Comparison of ENCODE assay signal across 8 cellular contexts in the genomic region with DNA sequence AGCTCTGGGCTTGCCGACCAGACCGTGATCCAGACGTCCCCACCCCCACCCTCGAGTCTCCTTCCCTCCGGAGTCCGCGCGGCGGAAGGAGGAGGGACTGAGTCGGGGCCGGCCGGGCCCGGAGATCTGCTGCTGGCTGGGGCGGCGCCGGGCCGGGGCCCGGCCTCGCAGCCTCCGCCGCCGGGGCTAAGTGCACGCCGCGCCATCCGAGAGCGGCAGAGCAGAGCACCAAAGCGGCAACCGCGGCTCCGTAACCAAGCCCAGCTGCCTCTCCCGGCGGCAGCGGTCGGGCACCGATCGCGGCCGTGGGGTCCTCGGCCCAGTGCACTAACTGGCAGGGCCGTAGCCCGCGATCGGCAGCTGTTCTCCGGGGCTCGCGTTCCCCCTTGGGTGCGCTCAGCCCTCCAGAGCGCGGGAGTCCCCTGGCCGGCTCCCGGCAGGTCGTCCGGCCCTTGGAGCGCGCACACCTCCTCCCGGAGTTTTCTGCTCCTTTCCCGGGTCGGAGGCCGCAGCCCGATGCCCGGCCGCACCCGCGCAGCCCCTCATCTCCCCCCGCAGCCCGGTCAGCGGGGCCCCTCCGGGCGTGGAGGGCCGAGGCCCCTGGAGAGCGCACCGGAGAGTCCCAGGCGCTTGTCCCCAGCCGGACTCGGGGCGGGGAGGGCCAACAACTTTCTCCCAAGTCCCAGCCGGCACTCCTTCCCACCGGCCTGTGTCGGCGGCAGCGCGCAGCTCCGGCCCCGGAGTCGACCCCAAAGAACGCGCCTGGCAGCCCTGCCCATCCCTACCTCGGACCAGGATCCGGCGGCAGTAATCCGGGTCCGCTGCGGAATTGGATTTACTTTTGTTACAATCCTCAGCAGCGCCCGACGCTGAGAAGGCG. TPM values are rescaled to one million over a fixed set of nuclear protein-coding genes. Genes with fewer than 3 reads are reported as not detected.
A peak's percentile ranks its signal among the peaks of the same experiment; 100 is the strongest.
DNase-seq lines count a peak whose midpoint lies in the region; ATAC-seq and TF ChIP-seq lines count a peak whose summit lies in the region.

No MANE protein-coding gene starts in this region.

- H3K36me3 ChIP-seq in duodenal mucosa (ENCODE audit: control insufficient read depth in 1 of 2, insufficient read depth in 2 of 2, low read length in 2 of 2) (no peaks in the 10 kb centered on the region), mucosa of descending colon (ENCODE audit: low read depth) (no peaks in the 10 kb centered on the region)

- ATAC-seq in mucosa of descending colon (peak; percentile 71), HG02852 (IDR thresholded peaks at IDR 0.05; ENCODE audit: unreplicated experiment) (no peak)

- H3K27ac ChIP-seq in AG04450 (ENCODE audit: low read depth, low read length) (no peak overlapping the region), duodenal mucosa (ENCODE audit: low read depth, low read length) (no peak overlapping the region)

- CTCF ChIA-PET in AG04450 (lab: Charles Lee), result no interaction called here

- H3K4me3 ChIP-seq in AG04450 (ENCODE audit: low read depth, low read length) (peak overlapping the region; percentile 25; the same call in 1 of the 2 replicates), duodenal mucosa (ENCODE audit: low read depth in 1 of 2, low read length in 2 of 2) (peak overlapping the region; percentile 29 to 45), mucosa of descending colon (no peak overlapping the region)

- intact Hi-C loops in mucosa of descending colon (cut with DNase I, micrococcal nuclease), result no loop called here

- H3K9me3 ChIP-seq in AG04450 (ENCODE audit: control insufficient read depth, insufficient read depth, low read length), result peaks cover 24% of the 10 kb centered on the region
- no peaks in the 10 kb centered on the region for H3K9me3 ChIP-seq in duodenal mucosa (ENCODE audit: control insufficient read depth in 1 of 2, low read length in 2 of 2)
- H3K9me3 ChIP-seq in mucosa of descending colon, result no peaks in the 10 kb centered on the region

- POLR2A ChIA-PET in AG04450 (lab: Yijun Ruan, JAX), result no interaction called here

- H3K9ac ChIP-seq in duodenal mucosa (ENCODE audit: low read depth in 1 of 2, low read length in 2 of 2), result no peak overlapping the region

- no peak for TF ChIP-seq CTCF in AG04450 (IDR thresholded peaks at IDR 0.05; ENCODE audit: low read depth, low read length)
- no peak for TF ChIP-seq CTCF in mucosa of descending colon (IDR thresholded peaks at IDR 0.05)

- H3K27me3 ChIP-seq in AG04450 (ENCODE audit: control insufficient read depth, insufficient read depth, low read length) (peaks cover 82% of the 10 kb centered on the region), duodenal mucosa (ENCODE audit: control insufficient read depth in 1 of 2, insufficient read depth in 2 of 2, low read length in 2 of 2) (peaks cover 84 to 85% of the 10 kb centered on the region in 2 donors)

- DNase-seq in AG04450 (ENCODE audit: low read depth, low spot score), result no peak
- DNase-seq in HT1080 (ENCODE audit: low read depth), result peak; percentile 20
- no peak for DNase-seq in mucosa of descending colon
- DNase-seq in superior temporal gyrus (ENCODE audit: extremely low spot score), result no peak
- DNase-seq in NCI-H2196 (lab: John Stamatoyannopoulos, UW; ENCODE audit: unreplicated experiment), result no peak
- DNase-seq in stimulated activated CD4-positive, alpha-beta T cell treated with anti-CD3 and anti-CD28 coated beads, Interleukin-4, amount 100 ng/mL, for 4 hours, result no peak

- H3K4me1 ChIP-seq in duodenal mucosa (ENCODE audit: control insufficient read depth in 1 of 2, insufficient read depth in 2 of 2, low read length in 2 of 2) (peaks cover 0 to 4% of the 10 kb centered on the region in 2 donors), mucosa of descending colon (ENCODE audit: low read depth) (peaks cover 28% of the 10 kb centered on the region)

RNA-seq across cellular contexts. Expression of a gene that starts 0.8 kb away (rescaled TPM):
- not detected in 2 replicates for polyA plus RNA-seq in AG04450 (2011; rRNA removed)
- polyA minus RNA-seq in AG04450 (2011; rRNA and poly(A)+ RNA removed), result not detected in 2 replicates
- not detected in 2 replicates for total RNA-seq in HT1080 (2014; rRNA removed; shearing (Covaris generic))
- not detected in 2 replicates for polyA plus RNA-seq in HT1080 (2015; cell fraction: cytosol; rRNA removed)
- not detected in 2 replicates for polyA plus RNA-seq in HT1080 (2015; cell fraction: nucleus; rRNA removed)
- total RNA-seq in mucosa of descending colon, result not detected
